ENCODE assay signal across 8 cellular contexts in the genomic region with DNA sequence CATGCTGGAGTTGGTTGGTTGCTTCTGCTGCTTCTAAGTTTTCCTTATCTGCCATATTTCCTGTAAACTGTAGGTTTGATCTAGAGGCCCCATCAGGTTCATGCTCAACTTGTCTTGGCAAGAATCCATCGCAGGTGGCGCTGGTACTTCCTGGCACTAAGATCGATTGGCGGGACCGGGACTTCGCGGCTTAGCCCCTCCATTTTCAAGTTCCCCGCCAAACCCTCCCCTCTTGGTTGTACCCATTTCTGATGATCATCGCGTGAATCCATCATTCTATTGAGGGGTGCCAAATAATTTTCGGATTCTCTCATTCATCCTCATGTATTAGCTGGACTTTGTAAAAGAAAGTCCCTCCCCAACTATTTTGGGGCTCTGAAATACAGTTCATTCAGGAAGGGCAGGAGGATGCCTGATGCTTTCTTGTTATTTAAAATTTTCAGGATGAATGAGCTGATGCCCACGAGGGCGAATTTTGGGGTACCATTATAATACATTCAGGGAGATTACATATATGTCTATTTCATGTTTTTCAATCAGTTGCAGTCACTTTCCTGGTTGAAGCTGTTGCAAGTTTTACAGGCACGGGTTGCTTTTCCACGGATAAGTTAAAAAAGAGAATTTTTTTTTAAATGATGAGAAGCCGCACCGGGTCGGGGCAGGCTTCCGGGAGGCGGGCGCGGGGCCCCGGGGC. TPM values are rescaled to one million over a fixed set of nuclear protein-coding genes. Genes with fewer than 3 reads are reported as not detected.
A peak's percentile ranks its signal among the peaks of the same experiment; 100 is the strongest.
DNase-seq lines count a peak whose midpoint lies in the region; ATAC-seq and TF ChIP-seq lines count a peak whose summit lies in the region.

No MANE protein-coding gene starts in this region.

- H3K36me3 Mint-ChIP-seq in GM23338 (ENCODE audit: low read depth): no peaks in the 10 kb centered on the region; the same call in 2 of the 3 replicates

- H3K4me2 ChIP-seq in GM23338: peak overlapping the region; percentile 88

- H3K4me3 ChIP-seq in GM23338 (peak overlapping the region; percentile 63), SK-N-MC (peak overlapping the region; percentile 64), skeletal muscle tissue (ENCODE audit: low read length in 3 of 3) (peak overlapping the region; percentile 54 to 67 (median 63))

- H3K27me3 ChIP-seq in GM23338 (ENCODE audit: insufficient read depth): no peaks in the 10 kb centered on the region; the same call in 1 of the 2 replicates
- H3K27me3 ChIP-seq in skeletal muscle tissue (ENCODE audit: control insufficient read depth in 3 of 3, insufficient read depth in 3 of 3, low read length in 3 of 3): no peaks in the 10 kb centered on the region

- H3K9me3 ChIP-seq in SK-N-MC (ENCODE audit: low read depth, low read length) (no peaks in the 10 kb centered on the region), skeletal muscle tissue (ENCODE audit: control insufficient read depth in 3 of 3, low read length in 3 of 3) (no peaks in the 10 kb centered on the region)

- no peaks in the 10 kb centered on the region for H3K36me3 ChIP-seq in GM23338 (ENCODE audit: insufficient read depth)
- 0 out of 2 replicates have a peak, but pooled peaks cover 2% of the 10 kb centered on the region for H3K36me3 ChIP-seq in SK-N-MC (ENCODE audit: insufficient read depth, low read length)
- H3K36me3 ChIP-seq in skeletal muscle tissue (ENCODE audit: control insufficient read depth in 3 of 3, insufficient read depth in 3 of 3, low read length in 3 of 3): no peaks in the 10 kb centered on the region

- peaks cover 19% of the 10 kb centered on the region; the same call in 2 of the 3 replicates for H3K4me1 Mint-ChIP-seq in GM23338

- H3K9me3 Mint-ChIP-seq in GM23338: no peaks in the 10 kb centered on the region

- H3K9ac ChIP-seq in SK-N-MC (ENCODE audit: insufficient read length) (peak overlapping the region; percentile 19), skeletal muscle tissue (ENCODE audit: low read depth in 1 of 3, low read length in 3 of 3) (peak overlapping the region in 2 of 3 donors; percentile 62 to 65)

- H3K27me3 Mint-ChIP-seq in GM23338 (ENCODE audit: insufficient read depth, low read depth, poor library complexity): peaks cover 27% of the 10 kb centered on the region

- H3K27ac Mint-ChIP-seq in GM23338: peak overlapping the region; percentile 37; the same call in 1 of the 2 replicates

- TF ChIP-seq CTCF in GM23338 (conservative IDR thresholded peaks at IDR 0.05; ENCODE audit: low read depth in 2 of 2) (peak; percentile 72 to 73), omental fat pad (IDR thresholded peaks at IDR 0.05) (no peak)

- H4K20me1 ChIP-seq in GM23338 (replicated peaks; ENCODE audit: insufficient read depth): peaks cover 5% of the 10 kb centered on the region; the same call in 1 of the 2 replicates

- peak overlapping the region; percentile 80 for H3K4me3 Mint-ChIP-seq in GM23338

- H3K4me1 ChIP-seq in GM23338 (ENCODE audit: insufficient read depth) (peaks cover 22% of the 10 kb centered on the region), skeletal muscle tissue (ENCODE audit: control insufficient read depth in 3 of 3, insufficient read depth in 3 of 3, low read length in 3 of 3) (peaks cover 15 to 20% (median 16%) of the 10 kb centered on the region in 3 donors)

- peaks cover 46% of the 10 kb centered on the region for H3K79me2 ChIP-seq in GM23338 (replicated peaks; ENCODE audit: insufficient read depth)

- DNase-seq in DMS114 treated with DMSO at 0.1 percent for 48 hours (lab: John Stamatoyannopoulos, UW; ENCODE audit: unreplicated experiment): peak; percentile 56
- peak; percentile 97 for DNase-seq in GM23338 (ENCODE audit: low spot score)
- peak; percentile 75 for DNase-seq in NCI-H1092 (lab: John Stamatoyannopoulos, UW)
- peak; percentile 26 for DNase-seq in SK-N-MC (ENCODE audit: low read depth, low spot score)
- peak; percentile 88 for DNase-seq in activated naive CD4-positive, alpha-beta T cell treated with anti-CD3 and anti-CD28 coated beads, Interleukin-2, amount 50 U/mL, for 16 hours
- DNase-seq in iPS DF 19.7 (ENCODE audit: low read depth, low spot score): peak; percentile 84
- DNase-seq in omental fat pad (ENCODE audit: low spot score): no peak

- H2AFZ ChIP-seq in GM23338: peak overlapping the region; percentile 86

- ATAC-seq in GM23338 (peak; percentile 52), omental fat pad (ENCODE audit: low FRiP score) (no peak)

- peaks cover 12% of the 10 kb centered on the region for H3F3A ChIP-seq in GM23338 (replicated peaks; ENCODE audit: low read depth)

- peak overlapping the region; percentile 34; the same call in 1 of the 2 replicates for H3K27ac ChIP-seq in GM23338 (ENCODE audit: low read depth)
- no peak overlapping the region for H3K27ac ChIP-seq in SK-N-MC
- H3K27ac ChIP-seq in skeletal muscle tissue (ENCODE audit: low read depth, low read length): no peak overlapping the region

- H3K9me2 ChIP-seq in GM23338 (ENCODE audit: insufficient read depth): no peaks in the 10 kb centered on the region

TF ChIP-seq in GM23338, 12 proteins besides CTCF, POLR2A, EP300 and RAD21 (continues in another document):
- TF ChIP-seq ZNF114 (CRISPR knock-in tag; IDR thresholded peaks at IDR 0.05): no peak
- TF ChIP-seq EZH2phosphoT487 (IDR thresholded peaks at IDR 0.05; ENCODE audit: unreplicated experiment): no peak
- TF ChIP-seq, protein P1, sequence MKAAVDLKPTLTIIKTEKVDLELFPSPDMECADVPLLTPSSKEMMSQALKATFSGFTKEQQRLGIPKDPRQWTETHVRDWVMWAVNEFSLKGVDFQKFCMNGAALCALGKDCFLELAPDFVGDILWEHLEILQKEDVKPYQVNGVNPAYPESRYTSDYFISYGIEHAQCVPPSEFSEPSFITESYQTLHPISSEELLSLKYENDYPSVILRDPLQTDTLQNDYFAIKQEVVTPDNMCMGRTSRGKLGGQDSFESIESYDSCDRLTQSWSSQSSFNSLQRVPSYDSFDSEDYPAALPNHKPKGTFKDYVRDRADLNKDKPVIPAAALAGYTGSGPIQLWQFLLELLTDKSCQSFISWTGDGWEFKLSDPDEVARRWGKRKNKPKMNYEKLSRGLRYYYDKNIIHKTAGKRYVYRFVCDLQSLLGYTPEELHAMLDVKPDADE (IDR thresholded peaks at IDR 0.05): peak; percentile 56; the same call in 1 of the 2 replicates
- no peak for TF ChIP-seq REST (IDR thresholded peaks at IDR 0.05; ENCODE audit: unreplicated experiment)

RNA-seq across cellular contexts. Expression of gene BRI3BP, which starts 0.4 kb away (rescaled TPM):
- total RNA-seq in GM23338 (2014; rRNA removed; shearing (Covaris generic)): 10.7 and 12.6 TPM in 2 replicates
- polyA plus RNA-seq in GM23338 (2016; fragmentation: Nextera tagmentation; extraction: Ambion mirVana): 5.8 and 7.5 TPM in 2 replicates
- total RNA-seq in skeletal muscle tissue (4.2 TPM), omental fat pad (1 to 10 TPM; 3.5 to 5.4 (median 4.4) TPM)

RNA-seq across cellular contexts. Expression of gene DHX37, which starts 4.1 kb away (rescaled TPM):
- 52.9 and 61.5 TPM in 2 replicates for total RNA-seq in GM23338 (2014; rRNA removed; shearing (Covaris generic))
- 16.0 and 17.4 TPM in 2 replicates for polyA plus RNA-seq in GM23338 (2016; fragmentation: Nextera tagmentation; extraction: Ambion mirVana)
- 8.9 TPM for total RNA-seq in skeletal muscle tissue
- 10 to 100 TPM; 10.2 to 43.2 (median 11.1) TPM for total RNA-seq in omental fat pad

Comparison
In these comparisons a context has a peak if more than half of its experiments do, and no peak if none do; other contexts are left out.
1. CTCF ChIP-seq: peak in GM23338 (2 of 2); none in omental fat pad (0 of 3).
2. Peak in every context shown above with its lines, with median percentiles within 50 percentile points of each other: H3K4me3 ChIP-seq.